In the genomic region with DNA sequence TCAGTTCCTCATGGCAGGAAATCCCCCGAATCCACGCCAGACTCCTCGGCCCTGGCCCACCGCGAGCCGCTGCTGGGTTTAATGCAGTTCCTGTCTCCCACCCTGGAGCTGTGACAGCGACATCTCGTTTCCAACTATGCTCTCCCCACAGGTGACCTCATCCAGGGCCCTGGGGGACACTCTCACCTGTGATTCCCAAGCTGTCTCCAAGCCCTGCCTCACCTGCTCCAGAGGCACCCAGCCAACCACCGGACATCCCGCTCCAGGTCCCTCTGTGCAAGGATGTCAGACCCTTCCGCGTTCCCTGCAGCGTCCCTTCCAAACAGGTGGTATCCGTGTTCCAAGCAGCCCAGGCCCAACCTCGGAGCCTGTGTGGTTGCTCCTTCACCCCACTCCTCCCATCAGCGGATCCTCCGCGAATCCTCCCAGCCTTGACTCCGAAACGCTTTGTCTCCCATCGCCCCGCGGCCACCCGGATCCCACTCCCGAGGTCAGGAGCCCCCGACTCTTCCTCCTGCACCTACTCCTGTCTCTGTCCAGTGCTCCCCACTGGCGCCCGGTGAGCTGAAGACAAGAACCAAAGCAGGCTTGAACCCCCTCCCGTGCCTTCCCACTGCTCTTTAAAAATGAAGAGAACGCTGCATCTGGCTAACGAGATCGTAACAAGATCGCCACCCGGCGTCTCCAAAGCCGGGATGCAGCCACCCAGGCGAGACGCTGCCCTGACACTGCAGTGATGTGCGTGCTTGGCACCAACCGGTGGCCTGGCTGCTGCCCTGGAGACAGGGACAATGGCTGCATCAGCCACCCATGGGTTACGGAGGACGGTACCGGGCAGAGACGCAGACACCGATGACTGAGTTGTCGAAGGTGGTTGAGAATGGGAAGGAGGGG, we compare ENCODE assay signal across 11 cellular contexts.
DNase-seq lines count a peak whose midpoint lies in the region; TF ChIP-seq lines count a peak whose summit lies in the region.
"Had no signal": no experiment of that assay in that cellular context is flagged by ENCODE, and none has a peak within 500 bp of the region (broad histone marks: within the 10 kb centered on the region; RNA-seq: fewer than 3 reads in every experiment).

No MANE protein-coding gene starts in this region.

- WGBS in ovary, 3 donors = 70 to 79% (median 78%) methylated on average over 46 of the region's 46 CpGs

- no peaks in the 10 kb centered on the region for H3K9me3 ChIP-seq in ovary

- no peak for TF ChIP-seq POLR2A in ovary (IDR thresholded peaks at IDR 0.05)

- TF ChIP-seq EP300 in ovary (IDR thresholded peaks at IDR 0.05) = no peak

- intact Hi-C loops in dendritic cell treated with granulocyte-macrophage colony-stimulating factor and Interleukin-4, amounts not matched to agents 40 ng/mL and 50 ng/mL, for 4 days (cut with micrococcal nuclease) = no loop called here
- intact Hi-C loops in ovary (cut with DNase I) = no loop called here

- no peaks in the 10 kb centered on the region for H3K27me3 ChIP-seq in ovary

- no peak overlapping the region for H3K4me3 ChIP-seq in ovary
- H3K4me3 ChIP-seq: PC-9 had no signal

- peak overlapping the region; percentile 27 for H3K4me3 Mint-ChIP-seq in dendritic cell treated with granulocyte-macrophage colony-stimulating factor and Interleukin-4, amounts not matched to agents 40 ng/mL and 50 ng/mL, for 4 days
- H3K4me3 Mint-ChIP-seq: memory B cell had no signal

- peaks cover 24% of the 10 kb centered on the region for H3K27me3 Mint-ChIP-seq in dendritic cell treated with granulocyte-macrophage colony-stimulating factor and Interleukin-4, amounts not matched to agents 40 ng/mL and 50 ng/mL, for 4 days

- peak overlapping the region; percentile 76 for H3K27ac Mint-ChIP-seq in dendritic cell treated with granulocyte-macrophage colony-stimulating factor and Interleukin-4, amounts not matched to agents 40 ng/mL and 50 ng/mL, for 4 days

- peaks cover 9% of the 10 kb centered on the region for H3K9me3 Mint-ChIP-seq in dendritic cell treated with granulocyte-macrophage colony-stimulating factor and Interleukin-4, amounts not matched to agents 40 ng/mL and 50 ng/mL, for 4 days

- DNase-seq in EL (peak; percentile 7), NCI-H526 treated with DMSO at 0.1 percent for 48 hours (lab: John Stamatoyannopoulos, UW) (peak; percentile 61), ovary (peak in 3 of 5 donors; percentile 4 to 19 (median 7)), SKM-1 (lab: John Stamatoyannopoulos, UW; ENCODE audit: unreplicated experiment) (no peak), activated gamma-delta T cell treated with Interleukin-2 at 50 U/mL for 16 hours (no peak), NCI-H345 (lab: John Stamatoyannopoulos, UW) (no peak)
- no peak for DNase-seq in central memory CD4-positive, alpha-beta T cell
- DNase-seq: PC-9; stimulated activated CD4-positive, alpha-beta T cell treated with anti-CD3 and anti-CD28 coated beads, Interleukin-15, amount 100 ng/mL, for 24 hours had no signal

- H3K27ac ChIP-seq in ovary = no peak overlapping the region
- H3K27ac ChIP-seq: PC-9 had no signal

- H3K4me1 ChIP-seq in ovary (ENCODE audit: insufficient read depth) = no peaks in the 10 kb centered on the region

- peaks cover 23% of the 10 kb centered on the region for H3K4me1 Mint-ChIP-seq in dendritic cell treated with granulocyte-macrophage colony-stimulating factor and Interleukin-4, amounts not matched to agents 40 ng/mL and 50 ng/mL, for 4 days (ENCODE audit: low read depth)

- no peak for TF ChIP-seq CTCF in ovary (IDR thresholded peaks at IDR 0.05)

- H3K36me3 ChIP-seq in ovary = no peaks in the 10 kb centered on the region

- peaks cover 5% of the 10 kb centered on the region for H3K36me3 Mint-ChIP-seq in dendritic cell treated with granulocyte-macrophage colony-stimulating factor and Interleukin-4, amounts not matched to agents 40 ng/mL and 50 ng/mL, for 4 days (ENCODE audit: low read depth)

Comparison
In these comparisons a context has a peak if more than half of its experiments do, and no peak if none do; other contexts are left out.
1. DNase-seq: peak in EL (single experiment), NCI-H526 treated with DMSO at 0.1 percent for 48 hours (single experiment) and ovary (3 of 5); none in central memory CD4-positive, alpha-beta T cell (single experiment), SKM-1 (single experiment), activated gamma-delta T cell treated with Interleukin-2 at 50 U/mL for 16 hours (single experiment) and NCI-H345 (single experiment).